Comparison of ENCODE assay signal across 1 cellular context in the genomic region with DNA sequence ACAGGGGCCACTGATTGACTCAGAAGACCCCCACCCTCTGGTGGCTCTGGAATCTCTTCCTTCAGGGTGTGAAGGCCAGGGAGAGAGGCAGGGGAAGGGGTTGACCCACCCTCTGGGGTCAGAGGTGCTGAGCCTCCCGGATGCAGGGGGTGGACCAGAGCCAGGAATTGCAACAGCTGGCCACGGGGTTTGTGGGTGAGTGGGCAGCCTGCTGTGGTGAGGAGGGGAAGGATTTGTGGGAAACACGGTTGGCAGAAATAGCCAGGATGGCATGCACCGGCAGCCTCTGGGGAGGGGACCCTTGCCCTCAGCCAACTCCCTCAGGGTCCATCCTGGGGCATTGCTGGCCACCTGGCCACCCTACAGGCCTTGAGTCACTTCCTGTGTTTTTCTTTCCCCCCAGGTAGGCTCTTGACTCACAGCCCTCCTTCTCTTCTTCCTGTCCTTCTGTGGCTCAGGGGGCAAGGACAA.
TF ChIP-seq lines count a peak whose summit lies in the region.

No MANE protein-coding gene starts in this region.

TF ChIP-seq in HepG2, 621 proteins besides CTCF, POLR2A, EP300 and RAD21 (continued from another document and continues in another):
- TF ChIP-seq, protein P1, sequence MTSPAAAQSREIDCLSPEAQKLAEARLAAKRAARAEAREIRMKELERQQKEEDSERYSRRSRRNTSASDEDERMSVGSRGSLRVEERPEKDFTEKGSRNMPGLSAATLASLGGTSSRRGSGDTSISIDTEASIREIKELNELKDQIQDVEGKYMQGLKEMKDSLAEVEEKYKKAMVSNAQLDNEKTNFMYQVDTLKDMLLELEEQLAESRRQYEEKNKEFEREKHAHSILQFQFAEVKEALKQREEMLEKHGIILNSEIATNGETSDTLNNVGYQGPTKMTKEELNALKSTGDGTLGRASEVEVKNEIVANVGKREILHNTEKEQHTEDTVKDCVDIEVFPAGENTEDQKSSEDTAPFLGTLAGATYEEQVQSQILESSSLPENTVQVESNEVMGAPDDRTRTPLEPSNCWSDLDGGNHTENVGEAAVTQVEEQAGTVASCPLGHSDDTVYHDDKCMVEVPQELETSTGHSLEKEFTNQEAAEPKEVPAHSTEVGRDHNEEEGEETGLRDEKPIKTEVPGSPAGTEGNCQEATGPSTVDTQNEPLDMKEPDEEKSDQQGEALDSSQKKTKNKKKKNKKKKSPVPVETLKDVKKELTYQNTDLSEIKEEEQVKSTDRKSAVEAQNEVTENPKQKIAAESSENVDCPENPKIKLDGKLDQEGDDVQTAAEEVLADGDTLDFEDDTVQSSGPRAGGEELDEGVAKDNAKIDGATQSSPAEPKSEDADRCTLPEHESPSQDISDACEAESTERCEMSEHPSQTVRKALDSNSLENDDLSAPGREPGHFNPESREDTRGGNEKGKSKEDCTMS (CRISPR knock-in tag; conservative IDR thresholded peaks at IDR 0.05): no peak
- TF ChIP-seq DMAP1 (CRISPR knock-in tag; IDR thresholded peaks at IDR 0.05): no peak
- no peak for TF ChIP-seq CHD2 (IDR thresholded peaks at IDR 0.05; ENCODE audit: low read depth, low read length)
- TF ChIP-seq ZFP36L2 (CRISPR knock-in tag; IDR thresholded peaks at IDR 0.05): no peak
- 0 out of 2 replicates have a peak, but pooled peaks have one; percentile 10 for TF ChIP-seq ZNF572 (CRISPR knock-in tag; IDR thresholded peaks at IDR 0.05)
- TF ChIP-seq, protein P2, sequence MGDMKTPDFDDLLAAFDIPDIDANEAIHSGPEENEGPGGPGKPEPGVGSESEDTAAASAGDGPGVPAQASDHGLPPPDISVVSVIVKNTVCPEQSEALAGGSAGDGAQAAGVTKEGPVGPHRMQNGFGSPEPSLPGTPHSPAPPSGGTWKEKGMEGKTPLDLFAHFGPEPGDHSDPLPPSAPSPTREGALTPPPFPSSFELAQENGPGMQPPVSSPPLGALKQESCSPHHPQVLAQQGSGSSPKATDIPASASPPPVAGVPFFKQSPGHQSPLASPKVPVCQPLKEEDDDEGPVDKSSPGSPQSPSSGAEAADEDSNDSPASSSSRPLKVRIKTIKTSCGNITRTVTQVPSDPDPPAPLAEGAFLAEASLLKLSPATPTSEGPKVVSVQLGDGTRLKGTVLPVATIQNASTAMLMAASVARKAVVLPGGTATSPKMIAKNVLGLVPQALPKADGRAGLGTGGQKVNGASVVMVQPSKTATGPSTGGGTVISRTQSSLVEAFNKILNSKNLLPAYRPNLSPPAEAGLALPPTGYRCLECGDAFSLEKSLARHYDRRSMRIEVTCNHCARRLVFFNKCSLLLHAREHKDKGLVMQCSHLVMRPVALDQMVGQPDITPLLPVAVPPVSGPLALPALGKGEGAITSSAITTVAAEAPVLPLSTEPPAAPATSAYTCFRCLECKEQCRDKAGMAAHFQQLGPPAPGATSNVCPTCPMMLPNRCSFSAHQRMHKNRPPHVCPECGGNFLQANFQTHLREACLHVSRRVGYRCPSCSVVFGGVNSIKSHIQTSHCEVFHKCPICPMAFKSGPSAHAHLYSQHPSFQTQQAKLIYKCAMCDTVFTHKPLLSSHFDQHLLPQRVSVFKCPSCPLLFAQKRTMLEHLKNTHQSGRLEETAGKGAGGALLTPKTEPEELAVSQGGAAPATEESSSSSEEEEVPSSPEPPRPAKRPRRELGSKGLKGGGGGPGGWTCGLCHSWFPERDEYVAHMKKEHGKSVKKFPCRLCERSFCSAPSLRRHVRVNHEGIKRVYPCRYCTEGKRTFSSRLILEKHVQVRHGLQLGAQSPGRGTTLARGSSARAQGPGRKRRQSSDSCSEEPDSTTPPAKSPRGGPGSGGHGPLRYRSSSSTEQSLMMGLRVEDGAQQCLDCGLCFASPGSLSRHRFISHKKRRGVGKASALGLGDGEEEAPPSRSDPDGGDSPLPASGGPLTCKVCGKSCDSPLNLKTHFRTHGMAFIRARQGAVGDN (CRISPR knock-in tag; IDR thresholded peaks at IDR 0.05): peak; percentile 78
- TF ChIP-seq SIX1 (CRISPR knock-in tag; IDR thresholded peaks at IDR 0.05; ENCODE audit: borderline replicate concordance): no peak
- no peak for TF ChIP-seq ZNF329 (CRISPR knock-in tag; IDR thresholded peaks at IDR 0.05; ENCODE audit: low read depth)
- TF ChIP-seq SOX13 (IDR thresholded peaks at IDR 0.05): no peak
- no peak for TF ChIP-seq SOX13 (CRISPR knock-in tag; conservative IDR thresholded peaks at IDR 0.05 in 1 of 2, IDR thresholded peaks at IDR 0.05 in 1 of 2)
- TF ChIP-seq, protein P3, sequence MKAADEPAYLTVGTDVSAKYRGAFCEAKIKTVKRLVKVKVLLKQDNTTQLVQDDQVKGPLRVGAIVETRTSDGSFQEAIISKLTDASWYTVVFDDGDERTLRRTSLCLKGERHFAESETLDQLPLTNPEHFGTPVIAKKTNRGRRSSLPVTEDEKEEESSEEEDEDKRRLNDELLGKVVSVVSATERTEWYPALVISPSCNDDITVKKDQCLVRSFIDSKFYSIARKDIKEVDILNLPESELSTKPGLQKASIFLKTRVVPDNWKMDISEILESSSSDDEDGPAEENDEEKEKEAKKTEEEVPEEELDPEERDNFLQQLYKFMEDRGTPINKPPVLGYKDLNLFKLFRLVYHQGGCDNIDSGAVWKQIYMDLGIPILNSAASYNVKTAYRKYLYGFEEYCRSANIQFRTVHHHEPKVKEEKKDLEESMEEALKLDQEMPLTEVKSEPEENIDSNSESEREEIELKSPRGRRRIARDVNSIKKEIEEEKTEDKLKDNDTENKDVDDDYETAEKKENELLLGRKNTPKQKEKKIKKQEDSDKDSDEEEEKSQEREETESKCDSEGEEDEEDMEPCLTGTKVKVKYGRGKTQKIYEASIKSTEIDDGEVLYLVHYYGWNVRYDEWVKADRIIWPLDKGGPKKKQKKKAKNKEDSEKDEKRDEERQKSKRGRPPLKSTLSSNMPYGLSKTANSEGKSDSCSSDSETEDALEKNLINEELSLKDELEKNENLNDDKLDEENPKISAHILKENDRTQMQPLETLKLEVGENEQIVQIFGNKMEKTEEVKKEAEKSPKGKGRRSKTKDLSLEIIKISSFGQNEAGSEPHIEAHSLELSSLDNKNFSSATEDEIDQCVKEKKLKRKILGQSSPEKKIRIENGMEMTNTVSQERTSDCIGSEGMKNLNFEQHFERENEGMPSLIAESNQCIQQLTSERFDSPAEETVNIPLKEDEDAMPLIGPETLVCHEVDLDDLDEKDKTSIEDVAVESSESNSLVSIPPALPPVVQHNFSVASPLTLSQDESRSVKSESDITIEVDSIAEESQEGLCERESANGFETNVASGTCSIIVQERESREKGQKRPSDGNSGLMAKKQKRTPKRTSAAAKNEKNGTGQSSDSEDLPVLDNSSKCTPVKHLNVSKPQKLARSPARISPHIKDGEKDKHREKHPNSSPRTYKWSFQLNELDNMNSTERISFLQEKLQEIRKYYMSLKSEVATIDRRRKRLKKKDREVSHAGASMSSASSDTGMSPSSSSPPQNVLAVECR (CRISPR knock-in tag; IDR thresholded peaks at IDR 0.05; ENCODE audit: borderline replicate concordance): no peak
- TF ChIP-seq ZNF501 (CRISPR knock-in tag; IDR thresholded peaks at IDR 0.05): no peak
- TF ChIP-seq MAFF (IDR thresholded peaks at IDR 0.05; ENCODE audit: low read depth, low read length): no peak
- no peak for TF ChIP-seq ZNF772 (CRISPR knock-in tag; IDR thresholded peaks at IDR 0.05)
- TF ChIP-seq, protein P4, sequence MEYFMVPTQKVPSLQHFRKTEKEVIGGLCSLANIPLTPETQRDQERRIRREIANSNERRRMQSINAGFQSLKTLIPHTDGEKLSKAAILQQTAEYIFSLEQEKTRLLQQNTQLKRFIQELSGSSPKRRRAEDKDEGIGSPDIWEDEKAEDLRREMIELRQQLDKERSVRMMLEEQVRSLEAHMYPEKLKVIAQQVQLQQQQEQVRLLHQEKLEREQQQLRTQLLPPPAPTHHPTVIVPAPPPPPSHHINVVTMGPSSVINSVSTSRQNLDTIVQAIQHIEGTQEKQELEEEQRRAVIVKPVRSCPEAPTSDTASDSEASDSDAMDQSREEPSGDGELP (IDR thresholded peaks at IDR 0.05; ENCODE audit: borderline replicate concordance, low read depth): peak; percentile 55; the same call in 1 of the 2 replicates
- TF ChIP-seq ZNF432 (CRISPR knock-in tag; IDR thresholded peaks at IDR 0.05; ENCODE audit: borderline replicate concordance): no peak
- no peak for TF ChIP-seq FLYWCH1 (CRISPR knock-in tag; IDR thresholded peaks at IDR 0.05)
- TF ChIP-seq ZNF260 (CRISPR knock-in tag; IDR thresholded peaks at IDR 0.05; ENCODE audit: borderline replicate concordance, low read depth): no peak
- no peak for TF ChIP-seq ELF1 (CRISPR knock-in tag; IDR thresholded peaks at IDR 0.05)
- TF ChIP-seq, protein P5, sequence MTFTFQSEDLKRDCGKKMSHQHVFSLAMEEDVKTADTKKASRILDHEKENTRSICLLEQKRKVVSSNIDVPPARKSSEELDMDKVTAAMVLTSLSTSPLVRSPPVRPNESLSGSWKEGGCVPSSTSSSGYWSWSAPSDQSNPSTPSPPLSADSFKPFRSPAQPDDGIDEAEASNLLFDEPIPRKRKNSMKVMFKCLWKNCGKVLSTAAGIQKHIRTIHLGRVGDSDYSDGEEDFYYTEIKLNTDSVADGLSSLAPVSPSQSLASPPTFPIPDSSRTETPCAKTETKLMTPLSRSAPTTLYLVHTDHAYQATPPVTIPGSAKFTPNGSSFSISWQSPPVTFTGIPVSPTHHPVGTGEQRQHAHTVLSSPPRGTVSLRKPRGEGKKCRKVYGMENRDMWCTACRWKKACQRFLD (CRISPR knock-in tag; IDR thresholded peaks at IDR 0.05; ENCODE audit: borderline replicate concordance): no peak
- TF ChIP-seq NFYC (CRISPR knock-in tag; IDR thresholded peaks at IDR 0.05): no peak
- TF ChIP-seq ZNF383 (CRISPR knock-in tag; IDR thresholded peaks at IDR 0.05; ENCODE audit: borderline replicate concordance): no peak
- TF ChIP-seq MEF2D (CRISPR knock-in tag; IDR thresholded peaks at IDR 0.05): peak; percentile 27; the same call in 1 of the 2 replicates
- TF ChIP-seq ZNF562 (CRISPR knock-in tag; IDR thresholded peaks at IDR 0.05; ENCODE audit: borderline replicate concordance): no peak
- TF ChIP-seq, protein P6, sequence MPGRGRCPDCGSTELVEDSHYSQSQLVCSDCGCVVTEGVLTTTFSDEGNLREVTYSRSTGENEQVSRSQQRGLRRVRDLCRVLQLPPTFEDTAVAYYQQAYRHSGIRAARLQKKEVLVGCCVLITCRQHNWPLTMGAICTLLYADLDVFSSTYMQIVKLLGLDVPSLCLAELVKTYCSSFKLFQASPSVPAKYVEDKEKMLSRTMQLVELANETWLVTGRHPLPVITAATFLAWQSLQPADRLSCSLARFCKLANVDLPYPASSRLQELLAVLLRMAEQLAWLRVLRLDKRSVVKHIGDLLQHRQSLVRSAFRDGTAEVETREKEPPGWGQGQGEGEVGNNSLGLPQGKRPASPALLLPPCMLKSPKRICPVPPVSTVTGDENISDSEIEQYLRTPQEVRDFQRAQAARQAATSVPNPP (CRISPR knock-in tag; IDR thresholded peaks at IDR 0.05): no peak
- TF ChIP-seq SP5 (CRISPR knock-in tag; IDR thresholded peaks at IDR 0.05; ENCODE audit: borderline replicate concordance, low read depth): peak; percentile 38; the same call in 1 of the 2 replicates
- no peak for TF ChIP-seq SKI (IDR thresholded peaks at IDR 0.05; ENCODE audit: partially characterized antibody)
- TF ChIP-seq, protein P7, sequence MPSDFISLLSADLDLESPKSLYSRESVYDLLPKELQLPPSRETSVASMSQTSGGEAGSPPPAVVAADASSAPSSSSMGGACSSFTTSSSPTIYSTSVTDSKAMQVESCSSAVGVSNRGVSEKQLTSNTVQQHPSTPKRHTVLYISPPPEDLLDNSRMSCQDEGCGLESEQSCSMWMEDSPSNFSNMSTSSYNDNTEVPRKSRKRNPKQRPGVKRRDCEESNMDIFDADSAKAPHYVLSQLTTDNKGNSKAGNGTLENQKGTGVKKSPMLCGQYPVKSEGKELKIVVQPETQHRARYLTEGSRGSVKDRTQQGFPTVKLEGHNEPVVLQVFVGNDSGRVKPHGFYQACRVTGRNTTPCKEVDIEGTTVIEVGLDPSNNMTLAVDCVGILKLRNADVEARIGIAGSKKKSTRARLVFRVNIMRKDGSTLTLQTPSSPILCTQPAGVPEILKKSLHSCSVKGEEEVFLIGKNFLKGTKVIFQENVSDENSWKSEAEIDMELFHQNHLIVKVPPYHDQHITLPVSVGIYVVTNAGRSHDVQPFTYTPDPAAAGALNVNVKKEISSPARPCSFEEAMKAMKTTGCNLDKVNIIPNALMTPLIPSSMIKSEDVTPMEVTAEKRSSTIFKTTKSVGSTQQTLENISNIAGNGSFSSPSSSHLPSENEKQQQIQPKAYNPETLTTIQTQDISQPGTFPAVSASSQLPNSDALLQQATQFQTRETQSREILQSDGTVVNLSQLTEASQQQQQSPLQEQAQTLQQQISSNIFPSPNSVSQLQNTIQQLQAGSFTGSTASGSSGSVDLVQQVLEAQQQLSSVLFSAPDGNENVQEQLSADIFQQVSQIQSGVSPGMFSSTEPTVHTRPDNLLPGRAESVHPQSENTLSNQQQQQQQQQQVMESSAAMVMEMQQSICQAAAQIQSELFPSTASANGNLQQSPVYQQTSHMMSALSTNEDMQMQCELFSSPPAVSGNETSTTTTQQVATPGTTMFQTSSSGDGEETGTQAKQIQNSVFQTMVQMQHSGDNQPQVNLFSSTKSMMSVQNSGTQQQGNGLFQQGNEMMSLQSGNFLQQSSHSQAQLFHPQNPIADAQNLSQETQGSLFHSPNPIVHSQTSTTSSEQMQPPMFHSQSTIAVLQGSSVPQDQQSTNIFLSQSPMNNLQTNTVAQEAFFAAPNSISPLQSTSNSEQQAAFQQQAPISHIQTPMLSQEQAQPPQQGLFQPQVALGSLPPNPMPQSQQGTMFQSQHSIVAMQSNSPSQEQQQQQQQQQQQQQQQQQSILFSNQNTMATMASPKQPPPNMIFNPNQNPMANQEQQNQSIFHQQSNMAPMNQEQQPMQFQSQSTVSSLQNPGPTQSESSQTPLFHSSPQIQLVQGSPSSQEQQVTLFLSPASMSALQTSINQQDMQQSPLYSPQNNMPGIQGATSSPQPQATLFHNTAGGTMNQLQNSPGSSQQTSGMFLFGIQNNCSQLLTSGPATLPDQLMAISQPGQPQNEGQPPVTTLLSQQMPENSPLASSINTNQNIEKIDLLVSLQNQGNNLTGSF (CRISPR knock-in tag; IDR thresholded peaks at IDR 0.05): no peak
- TF ChIP-seq, protein P8, sequence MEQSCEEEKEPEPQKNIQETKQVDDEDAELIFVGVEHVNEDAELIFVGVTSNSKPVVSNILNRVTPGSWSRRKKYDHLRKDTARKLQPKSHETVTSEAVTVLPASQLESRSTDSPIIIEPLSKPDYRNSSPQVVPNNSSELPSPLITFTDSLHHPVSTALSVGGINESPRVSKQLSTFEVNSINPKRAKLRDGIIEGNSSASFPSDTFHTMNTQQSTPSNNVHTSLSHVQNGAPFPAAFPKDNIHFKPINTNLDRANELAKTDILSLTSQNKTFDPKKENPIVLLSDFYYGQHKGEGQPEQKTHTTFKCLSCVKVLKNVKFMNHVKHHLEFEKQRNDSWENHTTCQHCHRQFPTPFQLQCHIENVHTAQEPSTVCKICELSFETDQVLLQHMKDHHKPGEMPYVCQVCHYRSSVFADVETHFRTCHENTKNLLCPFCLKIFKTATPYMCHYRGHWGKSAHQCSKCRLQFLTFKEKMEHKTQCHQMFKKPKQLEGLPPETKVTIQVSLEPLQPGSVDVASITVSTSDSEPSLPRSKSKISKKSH (CRISPR knock-in tag; IDR thresholded peaks at IDR 0.05; ENCODE audit: borderline replicate concordance): peak; percentile 48; the same call in 1 of the 2 replicates
- TF ChIP-seq GABPA (IDR thresholded peaks at IDR 0.05; ENCODE audit: low read depth, low read length): no peak
- TF ChIP-seq GABPA (CRISPR knock-in tag; IDR thresholded peaks at IDR 0.05; ENCODE audit: low read depth): no peak; the same call in 1 of the 2 replicates
- TF ChIP-seq ZNF232 (CRISPR knock-in tag; IDR thresholded peaks at IDR 0.05; ENCODE audit: borderline replicate concordance): no peak
- 0 out of 2 replicates have a peak, but pooled peaks have one; percentile 8 for TF ChIP-seq CEBPG (CRISPR knock-in tag; IDR thresholded peaks at IDR 0.05)
